ENCODE assay signal across 1 cellular context in the genomic region with DNA sequence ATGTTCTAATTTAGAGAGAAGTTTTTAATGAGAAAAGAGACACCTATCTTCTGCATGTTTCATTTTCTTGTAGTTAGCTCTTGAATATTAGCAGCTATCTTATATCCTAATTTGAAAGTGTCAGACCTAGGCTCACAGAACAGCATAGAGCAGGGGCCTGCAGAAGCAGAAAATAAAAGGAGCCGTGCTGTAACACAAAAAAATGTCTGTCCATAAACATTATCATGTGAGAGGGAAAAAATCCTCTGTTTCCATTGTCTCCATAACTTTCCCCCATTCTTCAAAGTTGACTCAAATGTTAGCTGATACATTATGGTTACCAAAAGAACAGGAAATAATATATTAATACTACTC.
TF ChIP-seq lines count a peak whose summit lies in the region.

No MANE protein-coding gene starts in this region.

TF ChIP-seq in H1, 55 proteins besides CTCF, POLR2A, EP300 and RAD21:
- TF ChIP-seq, protein P1, sequence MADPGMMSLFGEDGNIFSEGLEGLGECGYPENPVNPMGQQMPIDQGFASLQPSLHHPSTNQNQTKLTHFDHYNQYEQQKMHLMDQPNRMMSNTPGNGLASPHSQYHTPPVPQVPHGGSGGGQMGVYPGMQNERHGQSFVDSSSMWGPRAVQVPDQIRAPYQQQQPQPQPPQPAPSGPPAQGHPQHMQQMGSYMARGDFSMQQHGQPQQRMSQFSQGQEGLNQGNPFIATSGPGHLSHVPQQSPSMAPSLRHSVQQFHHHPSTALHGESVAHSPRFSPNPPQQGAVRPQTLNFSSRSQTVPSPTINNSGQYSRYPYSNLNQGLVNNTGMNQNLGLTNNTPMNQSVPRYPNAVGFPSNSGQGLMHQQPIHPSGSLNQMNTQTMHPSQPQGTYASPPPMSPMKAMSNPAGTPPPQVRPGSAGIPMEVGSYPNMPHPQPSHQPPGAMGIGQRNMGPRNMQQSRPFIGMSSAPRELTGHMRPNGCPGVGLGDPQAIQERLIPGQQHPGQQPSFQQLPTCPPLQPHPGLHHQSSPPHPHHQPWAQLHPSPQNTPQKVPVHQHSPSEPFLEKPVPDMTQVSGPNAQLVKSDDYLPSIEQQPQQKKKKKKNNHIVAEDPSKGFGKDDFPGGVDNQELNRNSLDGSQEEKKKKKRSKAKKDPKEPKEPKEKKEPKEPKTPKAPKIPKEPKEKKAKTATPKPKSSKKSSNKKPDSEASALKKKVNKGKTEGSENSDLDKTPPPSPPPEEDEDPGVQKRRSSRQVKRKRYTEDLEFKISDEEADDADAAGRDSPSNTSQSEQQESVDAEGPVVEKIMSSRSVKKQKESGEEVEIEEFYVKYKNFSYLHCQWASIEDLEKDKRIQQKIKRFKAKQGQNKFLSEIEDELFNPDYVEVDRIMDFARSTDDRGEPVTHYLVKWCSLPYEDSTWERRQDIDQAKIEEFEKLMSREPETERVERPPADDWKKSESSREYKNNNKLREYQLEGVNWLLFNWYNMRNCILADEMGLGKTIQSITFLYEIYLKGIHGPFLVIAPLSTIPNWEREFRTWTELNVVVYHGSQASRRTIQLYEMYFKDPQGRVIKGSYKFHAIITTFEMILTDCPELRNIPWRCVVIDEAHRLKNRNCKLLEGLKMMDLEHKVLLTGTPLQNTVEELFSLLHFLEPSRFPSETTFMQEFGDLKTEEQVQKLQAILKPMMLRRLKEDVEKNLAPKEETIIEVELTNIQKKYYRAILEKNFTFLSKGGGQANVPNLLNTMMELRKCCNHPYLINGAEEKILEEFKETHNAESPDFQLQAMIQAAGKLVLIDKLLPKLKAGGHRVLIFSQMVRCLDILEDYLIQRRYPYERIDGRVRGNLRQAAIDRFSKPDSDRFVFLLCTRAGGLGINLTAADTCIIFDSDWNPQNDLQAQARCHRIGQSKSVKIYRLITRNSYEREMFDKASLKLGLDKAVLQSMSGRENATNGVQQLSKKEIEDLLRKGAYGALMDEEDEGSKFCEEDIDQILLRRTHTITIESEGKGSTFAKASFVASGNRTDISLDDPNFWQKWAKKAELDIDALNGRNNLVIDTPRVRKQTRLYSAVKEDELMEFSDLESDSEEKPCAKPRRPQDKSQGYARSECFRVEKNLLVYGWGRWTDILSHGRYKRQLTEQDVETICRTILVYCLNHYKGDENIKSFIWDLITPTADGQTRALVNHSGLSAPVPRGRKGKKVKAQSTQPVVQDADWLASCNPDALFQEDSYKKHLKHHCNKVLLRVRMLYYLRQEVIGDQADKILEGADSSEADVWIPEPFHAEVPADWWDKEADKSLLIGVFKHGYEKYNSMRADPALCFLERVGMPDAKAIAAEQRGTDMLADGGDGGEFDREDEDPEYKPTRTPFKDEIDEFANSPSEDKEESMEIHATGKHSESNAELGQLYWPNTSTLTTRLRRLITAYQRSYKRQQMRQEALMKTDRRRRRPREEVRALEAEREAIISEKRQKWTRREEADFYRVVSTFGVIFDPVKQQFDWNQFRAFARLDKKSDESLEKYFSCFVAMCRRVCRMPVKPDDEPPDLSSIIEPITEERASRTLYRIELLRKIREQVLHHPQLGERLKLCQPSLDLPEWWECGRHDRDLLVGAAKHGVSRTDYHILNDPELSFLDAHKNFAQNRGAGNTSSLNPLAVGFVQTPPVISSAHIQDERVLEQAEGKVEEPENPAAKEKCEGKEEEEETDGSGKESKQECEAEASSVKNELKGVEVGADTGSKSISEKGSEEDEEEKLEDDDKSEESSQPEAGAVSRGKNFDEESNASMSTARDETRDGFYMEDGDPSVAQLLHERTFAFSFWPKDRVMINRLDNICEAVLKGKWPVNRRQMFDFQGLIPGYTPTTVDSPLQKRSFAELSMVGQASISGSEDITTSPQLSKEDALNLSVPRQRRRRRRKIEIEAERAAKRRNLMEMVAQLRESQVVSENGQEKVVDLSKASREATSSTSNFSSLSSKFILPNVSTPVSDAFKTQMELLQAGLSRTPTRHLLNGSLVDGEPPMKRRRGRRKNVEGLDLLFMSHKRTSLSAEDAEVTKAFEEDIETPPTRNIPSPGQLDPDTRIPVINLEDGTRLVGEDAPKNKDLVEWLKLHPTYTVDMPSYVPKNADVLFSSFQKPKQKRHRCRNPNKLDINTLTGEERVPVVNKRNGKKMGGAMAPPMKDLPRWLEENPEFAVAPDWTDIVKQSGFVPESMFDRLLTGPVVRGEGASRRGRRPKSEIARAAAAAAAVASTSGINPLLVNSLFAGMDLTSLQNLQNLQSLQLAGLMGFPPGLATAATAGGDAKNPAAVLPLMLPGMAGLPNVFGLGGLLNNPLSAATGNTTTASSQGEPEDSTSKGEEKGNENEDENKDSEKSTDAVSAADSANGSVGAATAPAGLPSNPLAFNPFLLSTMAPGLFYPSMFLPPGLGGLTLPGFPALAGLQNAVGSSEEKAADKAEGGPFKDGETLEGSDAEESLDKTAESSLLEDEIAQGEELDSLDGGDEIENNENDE (IDR thresholded peaks at IDR 0.05; ENCODE audit: insufficient replicate concordance, low read length) = no peak
- TF ChIP-seq GABPA (IDR thresholded peaks at IDR 0.05; ENCODE audit: borderline replicate concordance, insufficient read depth, low read length) (no peak), YY1 (IDR thresholded peaks at IDR 0.05; ENCODE audit: low read depth, low read length) (no peak), SIX5 (IDR thresholded peaks at IDR 0.05; ENCODE audit: low read depth, low read length) (no peak), SP2 (IDR thresholded peaks at IDR 0.05; ENCODE audit: low read length) (no peak), CBX5 (IDR thresholded peaks at IDR 0.05; ENCODE audit: low read depth, low read length) (no peak), RBBP5 (IDR thresholded peaks at IDR 0.05; ENCODE audit: borderline replicate concordance, low read depth, low read length) (no peak), HDAC6 (IDR thresholded peaks at IDR 0.05; ENCODE audit: low read depth, low read length) (no peak), TAF7 (optimal IDR thresholded peaks at IDR 0.05; ENCODE audit: borderline replicate concordance, low read depth, low read length) (no peak), CEBPB (IDR thresholded peaks at IDR 0.05; ENCODE audit: low read depth, low read length) (no peak), SRF (IDR thresholded peaks at IDR 0.05; ENCODE audit: low read depth, low read length) (no peak), CHD1 (IDR thresholded peaks at IDR 0.05; ENCODE audit: low read depth, low read length) (no peak), ASH2L (IDR thresholded peaks at IDR 0.05; ENCODE audit: low read length) (no peak)
- TF ChIP-seq, protein P2, sequence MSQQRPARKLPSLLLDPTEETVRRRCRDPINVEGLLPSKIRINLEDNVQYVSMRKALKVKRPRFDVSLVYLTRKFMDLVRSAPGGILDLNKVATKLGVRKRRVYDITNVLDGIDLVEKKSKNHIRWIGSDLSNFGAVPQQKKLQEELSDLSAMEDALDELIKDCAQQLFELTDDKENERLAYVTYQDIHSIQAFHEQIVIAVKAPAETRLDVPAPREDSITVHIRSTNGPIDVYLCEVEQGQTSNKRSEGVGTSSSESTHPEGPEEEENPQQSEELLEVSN (IDR thresholded peaks at IDR 0.05) = no peak
- TF ChIP-seq, protein P3, sequence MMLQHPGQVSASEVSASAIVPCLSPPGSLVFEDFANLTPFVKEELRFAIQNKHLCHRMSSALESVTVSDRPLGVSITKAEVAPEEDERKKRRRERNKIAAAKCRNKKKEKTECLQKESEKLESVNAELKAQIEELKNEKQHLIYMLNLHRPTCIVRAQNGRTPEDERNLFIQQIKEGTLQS (IDR thresholded peaks at IDR 0.05; ENCODE audit: insufficient read depth, low read depth, low read length) = no peak
- TF ChIP-seq, protein P4, sequence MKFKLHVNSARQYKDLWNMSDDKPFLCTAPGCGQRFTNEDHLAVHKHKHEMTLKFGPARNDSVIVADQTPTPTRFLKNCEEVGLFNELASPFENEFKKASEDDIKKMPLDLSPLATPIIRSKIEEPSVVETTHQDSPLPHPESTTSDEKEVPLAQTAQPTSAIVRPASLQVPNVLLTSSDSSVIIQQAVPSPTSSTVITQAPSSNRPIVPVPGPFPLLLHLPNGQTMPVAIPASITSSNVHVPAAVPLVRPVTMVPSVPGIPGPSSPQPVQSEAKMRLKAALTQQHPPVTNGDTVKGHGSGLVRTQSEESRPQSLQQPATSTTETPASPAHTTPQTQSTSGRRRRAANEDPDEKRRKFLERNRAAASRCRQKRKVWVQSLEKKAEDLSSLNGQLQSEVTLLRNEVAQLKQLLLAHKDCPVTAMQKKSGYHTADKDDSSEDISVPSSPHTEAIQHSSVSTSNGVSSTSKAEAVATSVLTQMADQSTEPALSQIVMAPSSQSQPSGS (IDR thresholded peaks at IDR 0.05; ENCODE audit: low read length) = no peak
